1 cellular context compared by ENCODE assay signal in genomic region chr20:3731944-3732326, GRCh38.
TF ChIP-seq lines count a peak whose summit lies in the region.

No MANE protein-coding gene starts in this region.

TF ChIP-seq in HepG2, 621 proteins besides CTCF, POLR2A, EP300 and RAD21:
- TF ChIP-seq PCBP1 (IDR thresholded peaks at IDR 0.05; ENCODE audit: borderline replicate concordance, low read depth, low read length) (0 out of 2 replicates have a peak, but pooled peaks have one; percentile 24), ZKSCAN5 (CRISPR knock-in tag; IDR thresholded peaks at IDR 0.05) (no peak)
